ENCODE assay signal across 21 cellular contexts in genomic region chr1:105088166-105088565, GRCh38.
"Had no signal": no experiment of that assay in that cellular context is flagged by ENCODE, and none has a peak within 500 bp of the region (broad histone marks: within the 10 kb centered on the region; RNA-seq: fewer than 3 reads in every experiment).

No MANE protein-coding gene starts in this region.

- H3K4me3 ChIP-seq: colonic mucosa, esophagus squamous epithelium, gastrocnemius medialis, heart right ventricle, left lung, lower lobe of right lung, mucosa of descending colon had no signal

- H3K9me3 ChIP-seq: colonic mucosa, gastrocnemius medialis, lower lobe of right lung, mucosa of descending colon had no signal

- H3K4me1 ChIP-seq: colonic mucosa, esophagus squamous epithelium, gastrocnemius medialis, heart right ventricle, left lung, lower lobe of right lung had no signal

- ATAC-seq: effector memory CD8-positive, alpha-beta T cell; gastrocnemius medialis; heart right ventricle; left cardiac atrium; left lung; left ventricle myocardium superior; lower lobe of right lung; mucosa of descending colon; naive thymus-derived CD8-positive, alpha-beta T cell had no signal

- DNase-seq: colonic mucosa; cortex of kidney; effector CD8-positive, alpha-beta T cell; effector memory CD8-positive, alpha-beta T cell; endodermal cell; erythroblast; esophagus squamous epithelium; foreskin melanocyte; gastrocnemius medialis; glutamatergic neuron; head of caudate nucleus; heart right ventricle; hippocampal formation; left cardiac atrium; left lung; left ventricle myocardium superior; lower lobe of right lung; mesenchymal stem cell; mucosa of descending colon; naive B cell; naive thymus-derived CD8-positive, alpha-beta T cell had no signal

- H3K27me3 ChIP-seq: colonic mucosa, esophagus squamous epithelium, gastrocnemius medialis, heart right ventricle, left lung had no signal

- H3K36me3 ChIP-seq: colonic mucosa, esophagus squamous epithelium, gastrocnemius medialis, heart right ventricle, left lung, lower lobe of right lung had no signal

- H3K27ac ChIP-seq: colonic mucosa, esophagus squamous epithelium, gastrocnemius medialis, heart right ventricle, left lung, lower lobe of right lung had no signal
